In the genomic region with DNA sequence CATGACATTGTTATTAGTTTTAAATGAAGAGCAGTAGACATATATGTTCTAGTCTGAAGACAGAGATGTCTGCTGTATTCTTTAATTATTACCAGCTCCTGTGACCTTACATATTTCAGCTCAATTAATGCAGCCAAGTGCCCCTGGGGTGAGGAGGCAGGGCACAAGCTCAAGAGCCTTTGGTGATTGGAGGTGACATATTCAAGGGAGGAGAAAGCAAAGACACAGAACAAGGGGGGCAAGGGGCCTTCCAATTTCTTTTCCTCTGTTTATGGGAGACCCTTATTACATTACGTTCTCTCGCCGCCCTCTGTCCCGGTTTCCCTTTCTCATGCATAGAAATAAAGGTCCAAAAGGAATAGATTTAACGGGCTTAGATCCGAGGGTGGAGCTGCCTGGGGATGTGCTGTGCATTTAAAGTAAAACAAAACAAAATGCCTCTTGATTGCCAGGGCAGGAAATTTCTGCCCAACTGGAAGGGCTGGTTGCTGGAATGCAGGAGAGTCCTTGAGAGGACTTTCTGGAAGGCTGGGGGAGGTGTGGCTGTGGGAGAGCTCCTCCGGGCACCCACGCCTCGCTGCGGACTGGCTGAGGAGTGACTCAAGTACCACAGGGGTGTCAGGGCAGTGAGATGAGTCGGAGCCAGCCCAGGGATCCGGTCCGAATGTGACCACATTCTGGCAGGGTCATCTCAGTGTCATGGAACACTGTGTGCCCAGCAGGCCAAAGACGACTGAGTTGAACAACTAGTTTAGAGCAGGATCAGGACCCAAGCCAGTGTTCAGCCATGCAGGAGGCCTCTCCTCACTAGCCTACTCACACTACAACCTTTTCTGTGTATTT, we compare ENCODE assay signal across 9 cellular contexts. TPM values are rescaled to one million over a fixed set of nuclear protein-coding genes. Genes with fewer than 3 reads are reported as not detected.
DNase-seq lines count a peak whose midpoint lies in the region; ATAC-seq, FAIRE-seq and TF ChIP-seq lines count a peak whose summit lies in the region.
"Had no signal": no experiment of that assay in that cellular context is flagged by ENCODE, and none has a peak within 500 bp of the region (broad histone marks: within the 10 kb centered on the region; RNA-seq: fewer than 3 reads in every experiment).

No MANE protein-coding gene starts in this region.

- H3K4me3 ChIP-seq in HCT116 (replicated peaks in 1 of 2; ENCODE audit: low read depth in 1 of 2, low read length in 2 of 2) (peak overlapping the region in 1 of 2 experiments; percentile 4; a peak in 3 of 4 replicates), body of pancreas (no peak overlapping the region), keratinocyte (ENCODE audit: control insufficient read depth in 2 of 3, extremely low read depth in 1 of 3, insufficient read depth in 2 of 3, low read depth in 1 of 3, low read length in 3 of 3) (peak overlapping the region in 2 of 3 experiments; percentile 36 to 52), suprapubic skin (peak overlapping the region; percentile 27)

- no peaks in the 10 kb centered on the region for H3K9me2 ChIP-seq in HCT116 (ENCODE audit: insufficient read depth)

- no peaks in the 10 kb centered on the region for H3K9me1 ChIP-seq in keratinocyte (ENCODE audit: control insufficient read depth, extremely low read depth, insufficient read depth, low read length)

- dilution Hi-C loops in keratinocyte (cut with MboI; ENCODE audit: extremely low pct_ligation_motif_present, low sequenced_read_pairs), result no loop called here

- TF ChIP-seq RAD21 in HCT116 (IDR thresholded peaks at IDR 0.05; ENCODE audit: low read depth), result peak; percentile 46; the same call in 1 of the 2 replicates

- no peaks in the 10 kb centered on the region for H3K36me3 ChIP-seq in HCT116 (ENCODE audit: control insufficient read depth in 1 of 2, insufficient read depth in 2 of 2, low read length in 2 of 2)
- no peaks in the 10 kb centered on the region for H3K36me3 ChIP-seq in body of pancreas (replicated peaks in 1 of 2; ENCODE audit: insufficient read depth in 1 of 2, low read depth in 2 of 2)
- no peaks in the 10 kb centered on the region for H3K36me3 ChIP-seq in keratinocyte (ENCODE audit: control insufficient read depth in 2 of 2, extremely low read depth in 1 of 2, insufficient read depth in 2 of 2, low read length in 2 of 2)
- H3K36me3 ChIP-seq in suprapubic skin, result no peaks in the 10 kb centered on the region

- FAIRE-seq in keratinocyte (lab: Jason Lieb, UNC), result peak; percentile 98
- FAIRE-seq: TTC549 had no signal

- no peak for TF ChIP-seq EP300 in suprapubic skin (IDR thresholded peaks at IDR 0.05)

- H3K9ac ChIP-seq in HCT116 (ENCODE audit: low read length) (peak overlapping the region; percentile 12; the same call in 1 of the 2 replicates), keratinocyte (ENCODE audit: control insufficient read depth, extremely low read depth, insufficient read depth, low read length) (peak overlapping the region; percentile 52)

- no TSS peak for BruUV-seq in HCT116 (replicated peaks; lab: Mats Ljungman, UMichigan)

- TF ChIP-seq POLR2A in HCT116 (IDR thresholded peaks at IDR 0.05; ENCODE audit: borderline replicate concordance, extremely low read depth, insufficient read depth, insufficient read length), result no peak
- TF ChIP-seq POLR2A in body of pancreas (IDR thresholded peaks at IDR 0.05), result peak in 1 of 3 donors; percentile 10
- TF ChIP-seq POLR2A in suprapubic skin (IDR thresholded peaks at IDR 0.05), result no peak

- H4K20me1 ChIP-seq in HCT116 (ENCODE audit: insufficient read depth) (no peaks in the 10 kb centered on the region), keratinocyte (ENCODE audit: control insufficient read depth, extremely low read depth, insufficient read depth, low read length) (no peaks in the 10 kb centered on the region)

- peak; percentile 96 for ATAC-seq in HCT116
- ATAC-seq in body of pancreas, result peak; percentile 89
- ATAC-seq in left colon, result no peak

- DNase-seq in HCT116 (ENCODE audit: low read depth, low spot score) (peak; percentile 47), body of pancreas (peak; percentile 48 to 73 (median 65)), keratinocyte (ENCODE audit: low read depth, low spot score) (peak; percentile 84), suprapubic skin (ENCODE audit: low spot score in 2 of 2) (peak; percentile 92), NCI-H1930 (lab: John Stamatoyannopoulos, UW) (no peak), NCI-H446 treated with DMSO at 0.1 percent for 48 hours (lab: John Stamatoyannopoulos, UW) (no peak), left colon (no peak), NCI-H2227 (lab: John Stamatoyannopoulos, UW; ENCODE audit: unreplicated experiment) (no peak)

- H3K27ac ChIP-seq in HCT116 (ENCODE audit: low read depth, low read length) (peak overlapping the region; percentile 48; the same call in 1 of the 2 replicates), body of pancreas (peak overlapping the region; percentile 35 to 64 (median 48)), keratinocyte (ENCODE audit: control insufficient read depth, insufficient read depth, low read length) (peak overlapping the region; percentile 57), suprapubic skin (peak overlapping the region; percentile 80)

- H3K27me3 ChIP-seq in HCT116 (ENCODE audit: insufficient read depth, low read length), result no peaks in the 10 kb centered on the region
- no peaks in the 10 kb centered on the region for H3K27me3 ChIP-seq in body of pancreas
- H3K27me3 ChIP-seq in keratinocyte (ENCODE audit: control insufficient read depth, extremely low read depth, insufficient read depth, low read length), result no peaks in the 10 kb centered on the region
- no peaks in the 10 kb centered on the region for H3K27me3 ChIP-seq in suprapubic skin

- H3K4me1 ChIP-seq in HCT116 (ENCODE audit: control insufficient read depth in 1 of 2, insufficient read depth in 2 of 2, low read length in 2 of 2) (peaks cover 18 to 48% of the 10 kb centered on the region in 2 experiments), body of pancreas (peaks cover 7% of the 10 kb centered on the region), keratinocyte (ENCODE audit: control insufficient read depth, extremely low read depth, insufficient read depth, low read length) (peaks cover 30% of the 10 kb centered on the region), suprapubic skin (peaks cover 35% of the 10 kb centered on the region)

- H3K79me2 ChIP-seq in HCT116 (ENCODE audit: insufficient read depth, low read length), result no peaks in the 10 kb centered on the region
- H3K79me2 ChIP-seq in keratinocyte (ENCODE audit: control insufficient read depth, insufficient read depth, low read length), result no peaks in the 10 kb centered on the region

- WGBS in body of pancreas, 2 donors, result 22 to 32% methylated on average over 12 to 14 of the region's 14 CpGs
- 25% methylated on average over 14 of the region's 14 CpGs for WGBS in suprapubic skin

- POLR2A ChIA-PET in HCT116 (lab: Charles Lee), result interaction anchor here (1.2 kb wide), 1 partner anchor 61 kb away, joined by 5 read pairs; the partner anchor contains the start of gene EMP1

- RAD21 ChIA-PET in HCT116 (lab: Charles Lee; ENCODE audit: low non-redundant PET in 1 of 2, low total read pairs in 2 of 2, uncharacterized antibody in 2 of 2, unreplicated experiment in 2 of 2), result no interaction called here

- H3K4me2 ChIP-seq in HCT116 (ENCODE audit: low read length) (peak overlapping the region; percentile 59), keratinocyte (ENCODE audit: control insufficient read depth, extremely low read depth, insufficient read depth, low read depth, low read length) (peak overlapping the region; percentile 74)

- CTCF ChIA-PET in HCT116 (lab: Charles Lee), result no interaction called here

- TF ChIP-seq CTCF in HCT116 (IDR thresholded peaks at IDR 0.05 in 2 of 3, conservative IDR thresholded peaks at IDR 0.05 in 1 of 3; ENCODE audit: borderline replicate concordance in 1 of 3, insufficient read depth in 1 of 3, low read depth in 2 of 3, low read length in 2 of 3) (peak in 1 of 3 experiments; percentile 19; a peak in 1 of 6 replicates), body of pancreas (IDR thresholded peaks at IDR 0.05) (peak in 3 of 7 experiments; percentile 40 to 45 (median 43)), keratinocyte (optimal IDR thresholded peaks at IDR 0.05 in 1 of 3, IDR thresholded peaks at IDR 0.05 in 1 of 3, conservative IDR thresholded peaks at IDR 0.05 in 1 of 3; ENCODE audit: extremely low read depth in 1 of 3, insufficient read depth in 2 of 3, low read length in 3 of 3) (peak; percentile 10 to 54 (median 43)), suprapubic skin (IDR thresholded peaks at IDR 0.05) (peak in 1 of 2 donors; percentile 35)

- intact Hi-C loops in HCT116 (cut with micrococcal nuclease) (no loop called here), body of pancreas (cut with DNase I) (no loop called here), left colon (cut with DNase I, micrococcal nuclease) (no loop called here)

- no peaks in the 10 kb centered on the region for H3K9me3 ChIP-seq in HCT116 (ENCODE audit: control insufficient read depth in 1 of 2, insufficient read depth in 1 of 2, low read depth in 1 of 2, low read length in 2 of 2)
- H3K9me3 ChIP-seq in body of pancreas, result no peaks in the 10 kb centered on the region
- no peaks in the 10 kb centered on the region for H3K9me3 ChIP-seq in keratinocyte (ENCODE audit: control insufficient read depth, low read depth, low read length)
- H3K9me3 ChIP-seq in suprapubic skin, result no peaks in the 10 kb centered on the region

- H2AFZ ChIP-seq in HCT116 (ENCODE audit: low read depth, low read length, poor library complexity, severe bottlenecking) (peak overlapping the region; percentile 50), keratinocyte (ENCODE audit: control insufficient read depth, low read length) (peak overlapping the region; percentile 8)

RNA-seq across cellular contexts. Expression of gene GSG1, which starts 32.1 kb away (rescaled TPM):
- total RNA-seq in HCT116 (2021; ENCODE audit: unreplicated experiment) (not detected), body of pancreas (1 to 10 TPM in 1 of 2 donors, under 1 TPM in 1; 0.66 to 2.1 TPM), suprapubic skin (not detected), left colon (not detected)
- 0.13 and 0.24 TPM in 2 replicates for polyA plus RNA-seq in HCT116 (2012)
- 0.05 TPM in 1 of 3 replicates, not detected in the others for polyA plus RNA-seq in keratinocyte
- not detected for polyA plus RNA-seq in keratinocyte (2011; ENCODE audit: low read depth)
- not detected in 2 replicates for polyA plus RNA-seq in keratinocyte (2011; cell fraction: cytosol; rRNA removed)
- polyA plus RNA-seq in keratinocyte (2011; cell fraction: nucleus; rRNA removed), result not detected in 2 replicates
- polyA plus RNA-seq in keratinocyte (2012; ENCODE audit: low replicate concordance), result 0.14 and 0.16 TPM in 2 replicates
- polyA minus RNA-seq in keratinocyte, result 0.46 TPM in 1 of 3 replicates, not detected in the others
- not detected for polyA minus RNA-seq in keratinocyte (2011; cell fraction: cytosol; rRNA and poly(A)+ RNA removed)
- polyA minus RNA-seq in keratinocyte (2011; cell fraction: nucleus; rRNA and poly(A)+ RNA removed), result not detected in 2 replicates

Comparison
In these comparisons a context has a peak if more than half of its experiments do, and no peak if none do; other contexts are left out.
1. DNase-seq: peak in HCT116 (single experiment), body of pancreas (4 of 4), keratinocyte (single experiment) and suprapubic skin (2 of 2); none in NCI-H1930 (0 of 2), NCI-H446 treated with DMSO at 0.1 percent for 48 hours (single experiment), left colon (0 of 2) and NCI-H2227 (single experiment).
2. H3K4me3 ChIP-seq: peak in keratinocyte (2 of 3) and suprapubic skin (single experiment); none in body of pancreas (0 of 2).
3. Peak in every context shown above with its lines, with median percentiles within 50 percentile points of each other: H3K27ac ChIP-seq.